Comparison of ENCODE assay signal across 1 cellular context in the genomic region with DNA sequence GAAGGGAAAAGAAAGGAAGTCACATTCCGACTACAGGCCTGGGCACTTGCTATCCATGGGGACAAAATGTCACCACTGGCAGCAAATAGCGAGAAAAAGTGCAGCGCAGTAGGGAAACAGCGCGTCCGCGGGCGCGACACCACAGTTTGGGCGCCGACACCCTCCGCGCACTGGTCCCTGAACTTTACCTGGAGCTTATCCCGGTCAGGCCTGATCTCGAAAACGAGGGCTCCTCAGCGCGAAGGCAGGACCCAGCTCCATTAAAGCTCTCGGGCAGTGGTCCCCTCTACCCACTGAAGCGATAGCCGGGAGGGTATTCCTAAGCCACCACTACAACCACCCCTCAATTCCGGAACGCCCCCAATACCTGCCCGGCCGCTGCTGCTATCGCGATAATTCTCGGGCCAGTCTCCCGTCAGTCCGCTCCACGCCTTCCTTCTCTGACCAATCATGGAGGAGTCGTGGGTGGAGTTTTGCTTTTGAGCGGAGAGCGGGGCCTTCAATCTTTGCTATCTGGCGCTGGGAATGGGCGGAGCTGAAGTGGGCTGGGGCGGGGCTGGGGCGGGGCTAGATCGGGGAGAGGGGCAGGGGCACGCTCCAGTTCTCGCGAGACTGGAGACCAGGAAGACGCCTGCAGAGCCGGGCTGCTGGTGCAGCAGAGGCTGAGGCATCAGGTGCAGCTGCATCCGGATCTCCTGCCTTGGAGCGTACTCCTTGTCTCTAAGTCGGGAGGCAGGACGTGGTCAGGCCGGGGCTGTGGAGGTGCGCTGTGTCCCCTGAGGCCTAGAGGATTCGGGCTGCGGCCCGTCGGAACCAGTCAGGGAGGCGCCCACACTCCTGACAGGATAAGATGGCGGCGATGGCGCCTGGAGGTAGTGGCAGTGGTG.
TF ChIP-seq lines count a peak whose summit lies in the region.

A gene with protein sequence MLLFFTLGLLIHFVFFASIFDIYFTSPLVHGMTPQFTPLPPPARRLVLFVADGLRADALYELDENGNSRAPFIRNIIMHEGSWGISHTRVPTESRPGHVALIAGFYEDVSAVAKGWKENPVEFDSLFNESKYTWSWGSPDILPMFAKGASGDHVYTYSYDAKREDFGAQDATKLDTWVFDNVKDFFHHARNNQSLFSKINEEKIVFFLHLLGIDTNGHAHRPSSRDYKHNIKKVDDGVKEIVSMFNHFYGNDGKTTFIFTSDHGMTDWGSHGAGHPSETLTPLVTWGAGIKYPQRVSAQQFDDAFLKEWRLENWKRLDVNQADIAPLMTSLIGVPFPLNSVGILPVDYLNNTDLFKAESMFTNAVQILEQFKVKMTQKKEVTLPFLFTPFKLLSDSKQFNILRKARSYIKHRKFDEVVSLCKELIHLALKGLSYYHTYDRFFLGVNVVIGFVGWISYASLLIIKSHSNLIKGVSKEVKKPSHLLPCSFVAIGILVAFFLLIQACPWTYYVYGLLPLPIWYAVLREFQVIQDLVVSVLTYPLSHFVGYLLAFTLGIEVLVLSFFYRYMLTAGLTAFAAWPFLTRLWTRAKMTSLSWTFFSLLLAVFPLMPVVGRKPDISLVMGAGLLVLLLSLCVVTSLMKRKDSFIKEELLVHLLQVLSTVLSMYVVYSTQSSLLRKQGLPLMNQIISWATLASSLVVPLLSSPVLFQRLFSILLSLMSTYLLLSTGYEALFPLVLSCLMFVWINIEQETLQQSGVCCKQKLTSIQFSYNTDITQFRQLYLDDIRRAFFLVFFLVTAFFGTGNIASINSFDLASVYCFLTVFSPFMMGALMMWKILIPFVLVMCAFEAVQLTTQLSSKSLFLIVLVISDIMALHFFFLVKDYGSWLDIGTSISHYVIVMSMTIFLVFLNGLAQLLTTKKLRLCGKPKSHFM (minus strand): TSS at position 401 of the 887 bp plus-strand sequence. CDS start 25,703 bp downstream, outside the sequence.
A gene with protein sequence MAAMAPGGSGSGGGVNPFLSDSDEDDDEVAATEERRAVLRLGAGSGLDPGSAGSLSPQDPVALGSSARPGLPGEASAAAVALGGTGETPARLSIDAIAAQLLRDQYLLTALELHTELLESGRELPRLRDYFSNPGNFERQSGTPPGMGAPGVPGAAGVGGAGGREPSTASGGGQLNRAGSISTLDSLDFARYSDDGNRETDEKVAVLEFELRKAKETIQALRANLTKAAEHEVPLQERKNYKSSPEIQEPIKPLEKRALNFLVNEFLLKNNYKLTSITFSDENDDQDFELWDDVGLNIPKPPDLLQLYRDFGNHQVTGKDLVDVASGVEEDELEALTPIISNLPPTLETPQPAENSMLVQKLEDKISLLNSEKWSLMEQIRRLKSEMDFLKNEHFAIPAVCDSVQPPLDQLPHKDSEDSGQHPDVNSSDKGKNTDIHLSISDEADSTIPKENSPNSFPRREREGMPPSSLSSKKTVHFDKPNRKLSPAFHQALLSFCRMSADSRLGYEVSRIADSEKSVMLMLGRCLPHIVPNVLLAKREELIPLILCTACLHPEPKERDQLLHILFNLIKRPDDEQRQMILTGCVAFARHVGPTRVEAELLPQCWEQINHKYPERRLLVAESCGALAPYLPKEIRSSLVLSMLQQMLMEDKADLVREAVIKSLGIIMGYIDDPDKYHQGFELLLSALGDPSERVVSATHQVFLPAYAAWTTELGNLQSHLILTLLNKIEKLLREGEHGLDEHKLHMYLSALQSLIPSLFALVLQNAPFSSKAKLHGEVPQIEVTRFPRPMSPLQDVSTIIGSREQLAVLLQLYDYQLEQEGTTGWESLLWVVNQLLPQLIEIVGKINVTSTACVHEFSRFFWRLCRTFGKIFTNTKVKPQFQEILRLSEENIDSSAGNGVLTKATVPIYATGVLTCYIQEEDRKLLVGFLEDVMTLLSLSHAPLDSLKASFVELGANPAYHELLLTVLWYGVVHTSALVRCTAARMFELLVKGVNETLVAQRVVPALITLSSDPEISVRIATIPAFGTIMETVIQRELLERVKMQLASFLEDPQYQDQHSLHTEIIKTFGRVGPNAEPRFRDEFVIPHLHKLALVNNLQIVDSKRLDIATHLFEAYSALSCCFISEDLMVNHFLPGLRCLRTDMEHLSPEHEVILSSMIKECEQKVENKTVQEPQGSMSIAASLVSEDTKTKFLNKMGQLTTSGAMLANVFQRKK (plus strand): TSS at position 600 of the 887 bp plus-strand sequence. CDS start 251 bp downstream, at position 851.

TF ChIP-seq in GM12878, 131 proteins besides CTCF, POLR2A, EP300 and RAD21 (continued from another document):
- TF ChIP-seq FOS (IDR thresholded peaks at IDR 0.05; ENCODE audit: borderline replicate concordance, extremely low read depth, insufficient read length) (peak; percentile 42), LARP7 (IDR thresholded peaks at IDR 0.05) (peak; percentile 49; the same call in 1 of the 2 replicates)
